In genomic region chr11:96339704-96340554, GRCh38 we compare ENCODE assay signal across 9 cellular contexts. TPM values are rescaled to one million over a fixed set of nuclear protein-coding genes. Genes with fewer than 3 reads are reported as not detected.
DNase-seq lines count a peak whose midpoint lies in the region; ATAC-seq, FAIRE-seq and TF ChIP-seq lines count a peak whose summit lies in the region.
"Had no signal": no experiment of that assay in that cellular context is flagged by ENCODE, and none has a peak within 500 bp of the region (broad histone marks: within the 10 kb centered on the region; RNA-seq: fewer than 3 reads in every experiment).

No MANE protein-coding gene starts in this region.

- H3K9me3 Mint-ChIP-seq in natural killer cell, result no peaks in the 10 kb centered on the region

- no peaks in the 10 kb centered on the region for H3K36me3 Mint-ChIP-seq in natural killer cell

- H3K9me2 ChIP-seq in MM.1S (replicated peaks; ENCODE audit: insufficient read depth, low read length), result no peaks in the 10 kb centered on the region

- peak overlapping the region; percentile 99 for H3K4me3 Mint-ChIP-seq in natural killer cell

- POLR2A ChIA-PET in AG04449 (lab: Yijun Ruan, JAX), result interaction anchor here (1.3 to 1.6 kb wide), 2 partner anchors 31 to 33 kb away, joined by 3 to 9 read pairs; no protein-coding TSS in a partner anchor

- no peaks in the 10 kb centered on the region for H3K27me3 ChIP-seq in MM.1S (replicated peaks; ENCODE audit: insufficient read depth, low read length)

- TF ChIP-seq CTCF in AG04449 (IDR thresholded peaks at IDR 0.05; ENCODE audit: insufficient read depth, low read length, missing control alignments) (no peak), MM.1S (IDR thresholded peaks at IDR 0.05; ENCODE audit: low read length) (no peak), natural killer cell (IDR thresholded peaks at IDR 0.05) (no peak)

- peaks cover 69 to 81% of the 10 kb centered on the region in 2 donors for H3K4me1 Mint-ChIP-seq in natural killer cell

- no peaks in the 10 kb centered on the region for H3K9me3 ChIP-seq in MM.1S (replicated peaks; ENCODE audit: insufficient read depth, low read length)

- DNase-seq in AG04449 (ENCODE audit: low read depth, low spot score), result no peak
- no peak for DNase-seq in MM.1S
- DNase-seq in natural killer cell, result no peak
- no peak for DNase-seq in H54 (ENCODE audit: insufficient read length, low spot score)
- DNase-seq in NCI-H82 treated with DMSO at 0.1 percent for 48 hours (lab: John Stamatoyannopoulos, UW; ENCODE audit: unreplicated experiment), result no peak
- DNase-seq: NCI-H1105 treated with DMSO at 0.1 percent for 48 hours had no signal

- peaks cover 30% of the 10 kb centered on the region for H3K4me1 ChIP-seq in MM.1S (ENCODE audit: low read length)

- H3K27ac Mint-ChIP-seq in natural killer cell, result peak overlapping the region; percentile 81 to 92

- no peak for TF ChIP-seq POLR2A in H54 (IDR thresholded peaks at IDR 0.05; ENCODE audit: low read depth, low read length)

- ATAC-seq in natural killer cell, result no peak
- ATAC-seq in HG02798 (IDR thresholded peaks at IDR 0.05; ENCODE audit: poor library complexity, unreplicated experiment), result no peak
- no peak for ATAC-seq in HG03521 (IDR thresholded peaks at IDR 0.05; ENCODE audit: unreplicated experiment)

- H3K27ac ChIP-seq in MM.1S (ENCODE audit: low read length), result peak overlapping the region; percentile 81; the same call in 1 of the 2 replicates
- H3K27ac ChIP-seq in cingulate gyrus (ENCODE audit: low read depth, low read length), result peak overlapping the region; percentile 90

- peaks cover 77% of the 10 kb centered on the region for H3K79me2 ChIP-seq in MM.1S (ENCODE audit: low read length)

- H3K36me3 ChIP-seq in MM.1S (replicated peaks; ENCODE audit: insufficient read depth, low read length), result 0 out of 2 replicates have a peak, but pooled peaks cover 9% of the 10 kb centered on the region

- H3F3A ChIP-seq in MM.1S (ENCODE audit: insufficient read depth, low read length), result peaks cover 53% of the 10 kb centered on the region

- H3K27me3 Mint-ChIP-seq in natural killer cell (ENCODE audit: low read depth in 2 of 2), result peaks cover 0 to 3% of the 10 kb centered on the region in 2 donors

- H3K9ac ChIP-seq in MM.1S (ENCODE audit: low read length), result peak overlapping the region; percentile 63

- CTCF ChIA-PET in AG04449 (lab: Yijun Ruan, JAX), result interaction anchor here (0.7 to 5.6 kb wide), 17 partner anchors 8 to 505 kb away, joined by 3 to 57 read pairs (median 3); partner anchors contain the start of genes CCDC82 and JRKL

- H4K20me1 ChIP-seq in MM.1S (ENCODE audit: insufficient read depth, low read length), result no peaks in the 10 kb centered on the region

- H3K4me3 ChIP-seq in AG04449 (ENCODE audit: low read depth, low read length) (peak overlapping the region; percentile 81), MM.1S (ENCODE audit: low read length) (peak overlapping the region; percentile 86)

- H2AFZ ChIP-seq in MM.1S (ENCODE audit: low read length), result peak overlapping the region; percentile 32; the same call in 1 of the 2 replicates

- FAIRE-seq in H54 (lab: Jason Lieb, UNC), result no peak

- intact Hi-C loops in natural killer cell (cut with micrococcal nuclease), result loop anchor here (5.0 kb wide), 2 partner anchors 73 to 133 kb away; no protein-coding TSS in a partner anchor

- H3K4me2 ChIP-seq in MM.1S (ENCODE audit: low read depth, low read length), result peak overlapping the region; percentile 89

RNA-seq across cellular contexts. Expression of gene MAML2, which starts 3.1 kb away (rescaled TPM):
- total RNA-seq in natural killer cell, result 10 to 100 TPM; 14.2 to 20.5 (median 16.1) TPM

RNA-seq across cellular contexts. Expression of gene CCDC82, which starts 49.8 kb away (rescaled TPM):
- 10 to 100 TPM; 36.2 to 42.1 (median 38.0) TPM for total RNA-seq in natural killer cell

RNA-seq across cellular contexts. Expression of gene JRKL, which starts 49.9 kb away (rescaled TPM):
- total RNA-seq in natural killer cell, result 1 to 10 TPM; 4.5 to 6.1 (median 5.5) TPM
